Comparison of ENCODE assay signal across 8 cellular contexts in genomic region chr18:55384551-55385275, GRCh38.
A peak's percentile ranks its signal among the peaks of the same experiment; 100 is the strongest.
DNase-seq lines count a peak whose midpoint lies in the region; ATAC-seq, FAIRE-seq and TF ChIP-seq lines count a peak whose summit lies in the region.

No MANE protein-coding gene starts in this region.

- H3K18ac ChIP-seq in mesenchymal stem cell (ENCODE audit: low read depth in 1 of 2, low read length in 2 of 2), result no peak overlapping the region

- H3K36me3 ChIP-seq in astrocyte (ENCODE audit: insufficient read depth, low read length) (no peaks in the 10 kb centered on the region), mesenchymal stem cell (ENCODE audit: control insufficient read depth in 1 of 2, insufficient read depth in 2 of 2, low read depth in 1 of 2, low read length in 2 of 2) (peaks cover 0 to 27% of the 10 kb centered on the region in 2 experiments)

- H3K79me2 ChIP-seq in astrocyte (ENCODE audit: insufficient read depth, low read length), result peaks cover 66% of the 10 kb centered on the region

- TF ChIP-seq POLR2A in NB4 (IDR thresholded peaks at IDR 0.05; ENCODE audit: extremely low read depth, insufficient read length), result no peak

- H2BK120ac ChIP-seq in mesenchymal stem cell (ENCODE audit: low read depth, low read length), result no peak overlapping the region

- no peak overlapping the region for H3K4me3 Mint-ChIP-seq in activated T-cell treated with anti-CD3 and anti-CD28 coated beads, Interleukin-2, amount 50 U/mL, for 72 hours
- no peak overlapping the region for H3K4me3 Mint-ChIP-seq in astrocyte (ENCODE audit: unreplicated experiment)

- H3K4me3 ChIP-seq in NB4 (ENCODE audit: low read depth, low read length) (no peak overlapping the region), astrocyte (ENCODE audit: insufficient read depth, low read depth, low read length) (no peak overlapping the region), mesenchymal stem cell (ENCODE audit: insufficient read depth in 1 of 2, low read depth in 1 of 2, low read length in 2 of 2) (no peak overlapping the region)

- H3K9ac ChIP-seq in astrocyte (ENCODE audit: low read length), result no peak overlapping the region
- no peak overlapping the region for H3K9ac ChIP-seq in mesenchymal stem cell (ENCODE audit: low read length)

- no peak overlapping the region for H4K91ac ChIP-seq in mesenchymal stem cell (ENCODE audit: low read length)

- no peaks in the 10 kb centered on the region for H3K36me3 Mint-ChIP-seq in activated T-cell treated with anti-CD3 and anti-CD28 coated beads, Interleukin-2, amount 50 U/mL, for 72 hours (ENCODE audit: insufficient read depth in 2 of 2)
- H3K36me3 Mint-ChIP-seq in astrocyte (ENCODE audit: low read depth, unreplicated experiment), result peaks cover 24% of the 10 kb centered on the region

- no peak overlapping the region for H4K8ac ChIP-seq in mesenchymal stem cell (ENCODE audit: low read length)

- H3K9me3 Mint-ChIP-seq in activated T-cell treated with anti-CD3 and anti-CD28 coated beads, Interleukin-2, amount 50 U/mL, for 72 hours, result no peaks in the 10 kb centered on the region
- peaks cover 5% of the 10 kb centered on the region for H3K9me3 Mint-ChIP-seq in astrocyte (ENCODE audit: unreplicated experiment)

- no peak overlapping the region for H3K27ac ChIP-seq in astrocyte (ENCODE audit: low read depth, low read length)
- H3K27ac ChIP-seq in mesenchymal stem cell (ENCODE audit: low read length, poor library complexity, severe bottlenecking), result no peak overlapping the region

- no peak overlapping the region for H3K4me2 ChIP-seq in astrocyte (ENCODE audit: low read length)
- no peak overlapping the region for H3K4me2 ChIP-seq in mesenchymal stem cell (ENCODE audit: low read length, poor library complexity, severe bottlenecking)

- H2BK12ac ChIP-seq in mesenchymal stem cell (ENCODE audit: low read length in 2 of 2), result no peak overlapping the region

- H3K4me1 Mint-ChIP-seq in activated T-cell treated with anti-CD3 and anti-CD28 coated beads, Interleukin-2, amount 50 U/mL, for 72 hours (ENCODE audit: low read depth), result no peaks in the 10 kb centered on the region
- peaks cover 15% of the 10 kb centered on the region for H3K4me1 Mint-ChIP-seq in astrocyte (ENCODE audit: low read depth, unreplicated experiment)

- H3K79me1 ChIP-seq in mesenchymal stem cell (replicated peaks; ENCODE audit: low read length, poor library complexity, severe bottlenecking), result peaks cover 23% of the 10 kb centered on the region

- peak; percentile 27 to 28 for DNase-seq in activated T-cell treated with anti-CD3 and anti-CD28 coated beads, Interleukin-2, amount 50 U/mL, for 72 hours
- DNase-seq in activated T-cell treated with anti-CD3 and anti-CD28 coated beads for 4 hours, result no peak
- DNase-seq in NB4 (ENCODE audit: low read depth), result peak; percentile 39
- peak; percentile 23 for DNase-seq in astrocyte (ENCODE audit: low read depth)
- DNase-seq in mesenchymal stem cell, result peak; percentile 49
- no peak for DNase-seq in retina
- no peak for DNase-seq in NCI-H1694 (lab: John Stamatoyannopoulos, UW)

- H2AK5ac ChIP-seq in mesenchymal stem cell (ENCODE audit: low read length, severe bottlenecking), result no peak overlapping the region

- FAIRE-seq in astrocyte (lab: Jason Lieb, UNC), result peak; percentile 63

- peak; percentile 83 for TF ChIP-seq CTCF in NB4 (IDR thresholded peaks at IDR 0.05; ENCODE audit: low read depth, low read length)
- TF ChIP-seq CTCF in astrocyte (IDR thresholded peaks at IDR 0.05; ENCODE audit: insufficient read depth, low read depth, low read length), result peak; percentile 80

- H4K20me1 ChIP-seq in astrocyte (ENCODE audit: insufficient read depth, low read length), result peaks cover 44% of the 10 kb centered on the region

- H2BK15ac ChIP-seq in mesenchymal stem cell (ENCODE audit: low read depth, poor library complexity, severe bottlenecking), result no peak overlapping the region

- 64% methylated on average over 2 of the region's 4 CpGs for WGBS in mesenchymal stem cell

- ATAC-seq in activated T-cell treated with anti-CD3 and anti-CD28 coated beads, Interleukin-2, amount 50 U/mL, for 72 hours (replicated peaks in 1 of 2), result no peak
- ATAC-seq in GM21825 (IDR thresholded peaks at IDR 0.05; ENCODE audit: unreplicated experiment), result no peak

- no peak overlapping the region for H3K23ac ChIP-seq in mesenchymal stem cell (ENCODE audit: low read length in 2 of 2)

- no peak overlapping the region for H3K4ac ChIP-seq in mesenchymal stem cell (ENCODE audit: low read depth in 1 of 2, low read length in 2 of 2)

- H3K9me3 ChIP-seq in astrocyte (ENCODE audit: insufficient read depth, low read depth, low read length) (no peaks in the 10 kb centered on the region), mesenchymal stem cell (ENCODE audit: control insufficient read depth, low read length) (no peaks in the 10 kb centered on the region)

- no peak overlapping the region for H3K14ac ChIP-seq in mesenchymal stem cell (ENCODE audit: low read length in 2 of 2)

- no peaks in the 10 kb centered on the region for H3K27me3 Mint-ChIP-seq in activated T-cell treated with anti-CD3 and anti-CD28 coated beads, Interleukin-2, amount 50 U/mL, for 72 hours (ENCODE audit: low read depth)
- H3K27me3 Mint-ChIP-seq in astrocyte (ENCODE audit: low read depth, unreplicated experiment), result no peaks in the 10 kb centered on the region

- H2AFZ ChIP-seq in astrocyte (ENCODE audit: low read depth, low read length) (no peak overlapping the region), mesenchymal stem cell (ENCODE audit: low read depth, low read length) (no peak overlapping the region)

- H3K27ac Mint-ChIP-seq in activated T-cell treated with anti-CD3 and anti-CD28 coated beads, Interleukin-2, amount 50 U/mL, for 72 hours, result no peak overlapping the region
- H3K27ac Mint-ChIP-seq in astrocyte (ENCODE audit: unreplicated experiment), result no peak overlapping the region

- H3K27me3 ChIP-seq in astrocyte (ENCODE audit: insufficient read depth, low read length), result no peaks in the 10 kb centered on the region
- no peaks in the 10 kb centered on the region for H3K27me3 ChIP-seq in mesenchymal stem cell (ENCODE audit: control insufficient read depth in 1 of 2, insufficient read depth in 1 of 2, low read length in 2 of 2)

- peaks cover 15% of the 10 kb centered on the region for H3K4me1 ChIP-seq in astrocyte (ENCODE audit: insufficient read depth, low read length)
- no peaks in the 10 kb centered on the region for H3K4me1 ChIP-seq in mesenchymal stem cell (ENCODE audit: control insufficient read depth, insufficient read depth, low read depth, low read length)

- no peak overlapping the region for H2BK5ac ChIP-seq in mesenchymal stem cell (ENCODE audit: low read depth, low read length, poor library complexity, severe bottlenecking)

Comparison
In these comparisons a context has a peak if more than half of its experiments do, and no peak if none do; other contexts are left out.
1. DNase-seq: peak in activated T-cell treated with anti-CD3 and anti-CD28 coated beads, Interleukin-2, amount 50 U/mL, for 72 hours (2 of 2), NB4 (single experiment), astrocyte (single experiment) and mesenchymal stem cell (single experiment); none in activated T-cell treated with anti-CD3 and anti-CD28 coated beads for 4 hours (single experiment), retina (single experiment) and NCI-H1694 (single experiment).